In the genomic region with DNA sequence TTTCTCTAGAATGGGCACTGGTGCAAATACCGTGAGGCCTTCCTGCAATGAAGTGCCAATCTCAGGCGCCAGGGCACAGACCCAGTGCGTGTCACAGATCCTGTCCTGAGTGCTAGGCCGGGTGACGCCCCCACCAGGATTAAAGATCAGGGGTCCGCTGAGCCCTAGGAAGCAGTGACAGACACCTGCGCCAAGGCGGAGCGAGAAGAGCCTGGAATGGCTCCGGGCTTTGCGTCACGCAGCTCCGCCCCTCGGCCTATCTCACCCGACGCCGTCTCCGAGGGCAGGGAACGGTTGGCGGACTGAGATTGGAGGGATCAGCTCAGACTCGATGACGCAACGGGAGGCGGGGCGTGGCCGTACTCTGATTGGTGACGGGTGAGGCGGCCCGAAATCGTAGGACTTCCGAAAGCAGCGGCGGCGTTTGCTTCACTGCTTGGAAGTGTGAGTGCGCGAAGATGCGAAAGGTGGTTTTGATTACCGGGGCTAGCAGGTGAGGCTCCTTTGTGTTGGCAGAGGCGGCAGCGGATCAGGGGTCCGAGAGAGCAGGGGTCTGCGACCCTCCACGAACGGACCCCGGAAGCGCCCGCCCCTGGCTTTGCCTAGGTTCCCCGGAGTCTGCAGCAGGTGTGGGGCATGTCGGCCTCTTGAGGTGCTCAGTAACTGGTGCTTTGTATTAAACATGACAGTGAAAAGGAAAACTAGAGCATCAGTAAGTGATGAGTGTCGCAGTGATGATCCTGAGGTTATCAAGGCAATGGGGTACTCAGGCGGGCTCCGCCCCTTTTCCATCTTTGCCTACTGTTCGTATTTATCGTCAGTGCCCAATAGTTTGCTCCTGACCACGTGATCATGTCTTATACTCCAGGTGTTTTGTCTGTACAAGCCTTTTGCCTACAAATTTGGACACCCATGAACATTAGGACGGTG, we compare ENCODE assay signal across 8 cellular contexts.
A peak's percentile ranks its signal among the peaks of the same experiment; 100 is the strongest.
DNase-seq lines count a peak whose midpoint lies in the region; ATAC-seq and TF ChIP-seq lines count a peak whose summit lies in the region.
"Not testable (repeated sequence)": the region's sequence is repeated elsewhere in the genome, so short reads cannot be mapped to it uniquely, and the experiment has no call there.

No MANE protein-coding gene starts in this region.

- H3K9me3 Mint-ChIP-seq in GM23338 = peaks cover 61% of the 10 kb centered on the region
- not testable (repeated sequence) for H3K9me3 Mint-ChIP-seq in activated T-helper 17 cell treated with anti-CD3 and anti-CD28 coated beads, Interleukin-2, amount 50 U/mL, for 72 hours; natural killer cell treated with Interleukin-12 subunit alpha and Interleukin-12 subunit beta and Interleukin-15 and Interleukin-18, amount 100 ng/mL, for 72 hours; stimulated activated effector memory CD8-positive, alpha-beta T cell treated with anti-CD3 and anti-CD28 coated beads, Interleukin-12 subunit alpha, Interleukin-12 subunit beta, amount 100 ng/mL, for 72 hours

- not testable (repeated sequence) for H3K4me1 ChIP-seq in GM23338 (ENCODE audit: insufficient read depth); fibroblast of lung (ENCODE audit: control insufficient read depth, extremely low read depth, insufficient read depth, low read length)

- peak overlapping the region; percentile 68; the same call in 2 of the 3 replicates for H3K4me3 Mint-ChIP-seq in GM23338
- peak overlapping the region; percentile 78 for H3K4me3 Mint-ChIP-seq in activated T-helper 17 cell treated with anti-CD3 and anti-CD28 coated beads, Interleukin-2, amount 50 U/mL, for 72 hours
- H3K4me3 Mint-ChIP-seq in natural killer cell treated with Interleukin-12 subunit alpha and Interleukin-12 subunit beta and Interleukin-15 and Interleukin-18, amount 100 ng/mL, for 72 hours = peak overlapping the region; percentile 82
- H3K4me3 Mint-ChIP-seq in stimulated activated effector memory CD8-positive, alpha-beta T cell treated with anti-CD3 and anti-CD28 coated beads, Interleukin-12 subunit alpha, Interleukin-12 subunit beta, amount 100 ng/mL, for 72 hours = peak overlapping the region; percentile 84

- not testable (repeated sequence) for H3K4me1 Mint-ChIP-seq in GM23338; activated T-helper 17 cell treated with anti-CD3 and anti-CD28 coated beads, Interleukin-2, amount 50 U/mL, for 72 hours; natural killer cell treated with Interleukin-12 subunit alpha and Interleukin-12 subunit beta and Interleukin-15 and Interleukin-18, amount 100 ng/mL, for 72 hours (ENCODE audit: low read depth in 2 of 2); stimulated activated effector memory CD8-positive, alpha-beta T cell treated with anti-CD3 and anti-CD28 coated beads, Interleukin-12 subunit alpha, Interleukin-12 subunit beta, amount 100 ng/mL, for 72 hours

- not testable (repeated sequence) for H3K27me3 ChIP-seq in GM23338 (ENCODE audit: insufficient read depth); fibroblast of lung (ENCODE audit: control insufficient read depth, insufficient read depth, low read length)

- not testable (repeated sequence) for TF ChIP-seq CTCF in GM23338 (conservative IDR thresholded peaks at IDR 0.05; ENCODE audit: low read depth in 2 of 2); fibroblast of lung (conservative IDR thresholded peaks at IDR 0.05 in 1 of 2, IDR thresholded peaks at IDR 0.05 in 1 of 2; ENCODE audit: low read depth in 1 of 2, low read length in 2 of 2)

- peak overlapping the region; percentile 23 for H3K9ac ChIP-seq in fibroblast of lung (ENCODE audit: insufficient read depth, low read length)

- H3F3A ChIP-seq in GM23338 (replicated peaks; ENCODE audit: low read depth) = not testable (repeated sequence)

- H3K36me3 Mint-ChIP-seq in GM23338 (ENCODE audit: low read depth); natural killer cell treated with Interleukin-12 subunit alpha and Interleukin-12 subunit beta and Interleukin-15 and Interleukin-18, amount 100 ng/mL, for 72 hours: not testable (repeated sequence)
- peaks cover 34% of the 10 kb centered on the region for H3K36me3 Mint-ChIP-seq in activated T-helper 17 cell treated with anti-CD3 and anti-CD28 coated beads, Interleukin-2, amount 50 U/mL, for 72 hours (ENCODE audit: low read depth)
- H3K36me3 Mint-ChIP-seq in stimulated activated effector memory CD8-positive, alpha-beta T cell treated with anti-CD3 and anti-CD28 coated beads, Interleukin-12 subunit alpha, Interleukin-12 subunit beta, amount 100 ng/mL, for 72 hours = peaks cover 34% of the 10 kb centered on the region

- H3K9me3 ChIP-seq in fibroblast of lung (ENCODE audit: control insufficient read depth, insufficient read depth, low read depth, low read length) = not testable (repeated sequence)

- ATAC-seq in GM23338 = peak; percentile 100
- ATAC-seq in activated T-helper 17 cell treated with anti-CD3 and anti-CD28 coated beads, Interleukin-2, amount 50 U/mL, for 72 hours (replicated peaks) = peak; percentile 100
- ATAC-seq in natural killer cell treated with Interleukin-12 subunit alpha and Interleukin-12 subunit beta and Interleukin-15 and Interleukin-18, amount 100 ng/mL, for 72 hours = peak; percentile 100
- peak; percentile 100 for ATAC-seq in stimulated activated effector memory CD8-positive, alpha-beta T cell treated with anti-CD3 and anti-CD28 coated beads, Interleukin-12 subunit alpha, Interleukin-12 subunit beta, amount 100 ng/mL, for 72 hours

- not testable (repeated sequence) for H2AFZ ChIP-seq in GM23338
- peak overlapping the region; percentile 84 for H2AFZ ChIP-seq in fibroblast of lung (ENCODE audit: low read length)

- DNase-seq in EH (ENCODE audit: low read depth) (peak; percentile 67), GM23338 (ENCODE audit: low spot score) (peak; percentile 57), Kasumi-1 (lab: John Stamatoyannopoulos, UW) (peak; percentile 50 to 72), RPMI8226 (peak; percentile 77), fibroblast of lung (ENCODE audit: low read depth in 2 of 2) (peak; percentile 58 to 60)
- peak; percentile 84 for DNase-seq in natural killer cell treated with Interleukin-12 subunit alpha and Interleukin-12 subunit beta and Interleukin-15 and Interleukin-18, amount 100 ng/mL, for 72 hours (ENCODE audit: low spot score)
- DNase-seq in stimulated activated effector memory CD8-positive, alpha-beta T cell treated with anti-CD3 and anti-CD28 coated beads, Interleukin-12 subunit alpha, Interleukin-12 subunit beta, amount 100 ng/mL, for 72 hours (ENCODE audit: low spot score in 2 of 2) = peak; percentile 56 to 84

- H3K27ac ChIP-seq in GM23338 (ENCODE audit: low read depth) = not testable (repeated sequence)
- peak overlapping the region; percentile 57 for H3K27ac ChIP-seq in fibroblast of lung (ENCODE audit: insufficient read depth, low read length)

- H3K4me2 ChIP-seq in GM23338 = not testable (repeated sequence)
- peak overlapping the region; percentile 25 for H3K4me2 ChIP-seq in fibroblast of lung (ENCODE audit: extremely low read depth, insufficient read depth, low read length)

- not testable (repeated sequence) for H3K36me3 ChIP-seq in GM23338 (ENCODE audit: insufficient read depth); fibroblast of lung (ENCODE audit: control insufficient read depth, insufficient read depth, low read length)

- not testable (repeated sequence) for H3K9me2 ChIP-seq in GM23338 (ENCODE audit: insufficient read depth)

- H3K4me3 ChIP-seq in GM23338 (peak overlapping the region; percentile 26; the same call in 1 of the 2 replicates), fibroblast of lung (replicated peaks in 1 of 4; ENCODE audit: control extremely low read depth in 1 of 4, insufficient read depth in 1 of 4, low read depth in 3 of 4, low read length in 4 of 4) (peak overlapping the region; percentile 23 to 78 (median 50))

- not testable (repeated sequence) for H4K20me1 ChIP-seq in GM23338 (replicated peaks; ENCODE audit: insufficient read depth); fibroblast of lung (ENCODE audit: control insufficient read depth, extremely low read depth, insufficient read depth, low read length)

- not testable (repeated sequence) for H3K79me2 ChIP-seq in GM23338 (replicated peaks; ENCODE audit: insufficient read depth); fibroblast of lung (ENCODE audit: control insufficient read depth, insufficient read depth, low read length)

- H3K27me3 Mint-ChIP-seq in GM23338 (ENCODE audit: insufficient read depth, low read depth, poor library complexity); activated T-helper 17 cell treated with anti-CD3 and anti-CD28 coated beads, Interleukin-2, amount 50 U/mL, for 72 hours; natural killer cell treated with Interleukin-12 subunit alpha and Interleukin-12 subunit beta and Interleukin-15 and Interleukin-18, amount 100 ng/mL, for 72 hours: not testable (repeated sequence)

- H3K27ac Mint-ChIP-seq in GM23338 = not testable (repeated sequence)
- peak overlapping the region; percentile 87 for H3K27ac Mint-ChIP-seq in activated T-helper 17 cell treated with anti-CD3 and anti-CD28 coated beads, Interleukin-2, amount 50 U/mL, for 72 hours
- H3K27ac Mint-ChIP-seq in natural killer cell treated with Interleukin-12 subunit alpha and Interleukin-12 subunit beta and Interleukin-15 and Interleukin-18, amount 100 ng/mL, for 72 hours = peak overlapping the region; percentile 76 to 93
- peak overlapping the region; percentile 89 for H3K27ac Mint-ChIP-seq in stimulated activated effector memory CD8-positive, alpha-beta T cell treated with anti-CD3 and anti-CD28 coated beads, Interleukin-12 subunit alpha, Interleukin-12 subunit beta, amount 100 ng/mL, for 72 hours
